In genomic region chr15:45198337-45199135, GRCh38 we compare ENCODE assay signal across 1 cellular context.
TF ChIP-seq lines count a peak whose summit lies in the region.

No MANE protein-coding gene starts in this region.

TF ChIP-seq in Ishikawa, 13 proteins besides CTCF, POLR2A, EP300 and RAD21 (continued from another document):
- TF ChIP-seq TAF1 (IDR thresholded peaks at IDR 0.05; ENCODE audit: low read depth) = peak; percentile 46; the same call in 1 of the 2 replicates
- peak; percentile 87 for TF ChIP-seq ZBTB7A (IDR thresholded peaks at IDR 0.05; ENCODE audit: low read depth)
- peak; percentile 53 for TF ChIP-seq NFIC (IDR thresholded peaks at IDR 0.05)
- peak; percentile 85 for TF ChIP-seq TEAD4 (IDR thresholded peaks at IDR 0.05)
